21 cellular contexts compared by ENCODE assay signal in genomic region chr4:177511611-177512010, GRCh38.
DNase-seq lines count a peak whose midpoint lies in the region; TF ChIP-seq lines count a peak whose summit lies in the region.
"Had no signal": no experiment of that assay in that cellular context is flagged by ENCODE, and none has a peak within 500 bp of the region (broad histone marks: within the 10 kb centered on the region; RNA-seq: fewer than 3 reads in every experiment).

No MANE protein-coding gene starts in this region.

- CTCF ChIA-PET in Calu3 (lab: Charles Lee) = no interaction called here

- peak; percentile 70 for DNase-seq in Calu3
- DNase-seq in NCI-H2029 (lab: John Stamatoyannopoulos, UW) = peak; percentile 62
- peak; percentile 98 for DNase-seq in epithelial cell of esophagus (ENCODE audit: low read depth)
- peak; percentile 88 for DNase-seq in mucosa of gallbladder (ENCODE audit: low spot score)
- no peak for DNase-seq in NCI-H1694 treated with DMSO at 0.1 percent for 48 hours (lab: John Stamatoyannopoulos, UW)
- no peak for DNase-seq in HuH-7 (ENCODE audit: low spot score)
- no peak for DNase-seq in HUDEP-2 (lab: John Stamatoyannopoulos, UW; ENCODE audit: unreplicated experiment in 76 of 76)
- DNase-seq in immature natural killer cell = no peak
- DNase-seq: activated CD4-positive, alpha-beta memory T cell treated with anti-CD3 and anti-CD28 coated beads for 36 hours; activated T-cell treated with anti-CD3 and anti-CD28 coated beads, Interleukin-2, amount 50 U/mL, for 1 hour; brain microvascular endothelial cell; CD4-positive, alpha-beta T cell; dermis blood vessel endothelial cell; erythroblast; NCI-H187 treated with DMSO at 0.1 percent for 48 hours; retina; stimulated activated naive CD4-positive, alpha-beta T cell had no signal

- peaks cover 6% of the 10 kb centered on the region for H3K36me3 Mint-ChIP-seq in Calu3 (ENCODE audit: insufficient read depth, unreplicated experiment)
- peaks cover 0 to 5% (median 3%) of the 10 kb centered on the region in 3 donors for H3K36me3 Mint-ChIP-seq in immature natural killer cell
- H3K36me3 Mint-ChIP-seq: activated CD4-positive, alpha-beta memory T cell treated with anti-CD3 and anti-CD28 coated beads for 36 hours; neural progenitor cell had no signal

- H3K4me3 Mint-ChIP-seq in Calu3 (ENCODE audit: low read depth, unreplicated experiment) = peak overlapping the region; percentile 1
- no peak overlapping the region for H3K4me3 Mint-ChIP-seq in immature natural killer cell
- H3K4me3 Mint-ChIP-seq: activated CD4-positive, alpha-beta memory T cell treated with anti-CD3 and anti-CD28 coated beads for 36 hours; activated naive CD8-positive, alpha-beta T cell; CD4-positive, alpha-beta T cell; memory B cell; neural progenitor cell had no signal

- no TSS peak for BruUV-seq in Calu3 (replicated peaks; lab: Mats Ljungman, UMichigan)

- H3K27me3 Mint-ChIP-seq in Calu3 (ENCODE audit: unreplicated experiment) (no peaks in the 10 kb centered on the region), immature natural killer cell (ENCODE audit: low read depth in 3 of 3) (peaks cover 0 to 2% (median 0%) of the 10 kb centered on the region in 3 donors)
- H3K27me3 Mint-ChIP-seq: activated CD4-positive, alpha-beta memory T cell treated with anti-CD3 and anti-CD28 coated beads for 36 hours; activated naive CD8-positive, alpha-beta T cell; CD4-positive, alpha-beta T cell; memory B cell had no signal

- TF ChIP-seq CTCF in Calu3 (IDR thresholded peaks at IDR 0.05; ENCODE audit: unreplicated experiment) = no peak
- no peak for TF ChIP-seq CTCF in epithelial cell of esophagus (IDR thresholded peaks at IDR 0.05; ENCODE audit: insufficient read depth, low read depth, low read length, missing control alignments)

- intact Hi-C loops in Calu3 (cut with micrococcal nuclease; ENCODE audit: unreplicated experiment) = no loop called here

- H3K4me3 ChIP-seq in epithelial cell of esophagus (ENCODE audit: low read length) = peak overlapping the region; percentile 5
- H3K4me3 ChIP-seq: HAP-1, neural progenitor cell had no signal

- H3K27ac Mint-ChIP-seq in Calu3 (ENCODE audit: unreplicated experiment) (peak overlapping the region; percentile 66), immature natural killer cell (no peak overlapping the region)
- H3K27ac Mint-ChIP-seq: activated CD4-positive, alpha-beta memory T cell treated with anti-CD3 and anti-CD28 coated beads for 36 hours; activated naive CD8-positive, alpha-beta T cell; CD4-positive, alpha-beta T cell; memory B cell; neural progenitor cell had no signal

- H3K4me1 Mint-ChIP-seq in Calu3 (ENCODE audit: low read depth, unreplicated experiment) (peaks cover 12% of the 10 kb centered on the region), immature natural killer cell (no peaks in the 10 kb centered on the region)
- H3K4me1 Mint-ChIP-seq: memory B cell, neural progenitor cell had no signal

- peaks cover 2% of the 10 kb centered on the region for H3K9me3 Mint-ChIP-seq in Calu3 (ENCODE audit: low read depth, unreplicated experiment)
- H3K9me3 Mint-ChIP-seq in immature natural killer cell = no peaks in the 10 kb centered on the region
- H3K9me3 Mint-ChIP-seq: activated CD4-positive, alpha-beta memory T cell treated with anti-CD3 and anti-CD28 coated beads for 36 hours; CD4-positive, alpha-beta T cell; neural progenitor cell had no signal

Comparison
In these comparisons a context has a peak if more than half of its experiments do, and no peak if none do; other contexts are left out.
1. DNase-seq: peak in Calu3 (single experiment), NCI-H2029 (single experiment), epithelial cell of esophagus (single experiment) and mucosa of gallbladder (single experiment); none in NCI-H1694 treated with DMSO at 0.1 percent for 48 hours (single experiment), HuH-7 (single experiment), HUDEP-2 (0 of 76) and immature natural killer cell (0 of 3).